Comparison of ENCODE assay signal across 8 cellular contexts in genomic region chr5:6766558-6767191, GRCh38. TPM values are rescaled to one million over a fixed set of nuclear protein-coding genes. Genes with fewer than 3 reads are reported as not detected.
DNase-seq lines count a peak whose midpoint lies in the region; ATAC-seq and TF ChIP-seq lines count a peak whose summit lies in the region.

No MANE protein-coding gene starts in this region.

- peaks cover 10% of the 10 kb centered on the region in 2 donors for H3K4me1 Mint-ChIP-seq in immature natural killer cell

- no peaks in the 10 kb centered on the region for H3K79me1 ChIP-seq in IMR-90 (ENCODE audit: low read depth in 1 of 2, low read length in 2 of 2)

- no peak overlapping the region for H3K4me3 Mint-ChIP-seq in immature natural killer cell

- dilution Hi-C loops in IMR-90 (cut with HindIII; ENCODE audit: low sequenced_read_pairs, unreplicated experiment), result no loop called here

- in situ Hi-C loops in IMR-90 (cut with MboI; ENCODE audit: low sequenced_read_pairs), result loop anchor here (5.0 kb wide), 1 partner anchor 981 kb away; no protein-coding TSS in a partner anchor

- no peaks in the 10 kb centered on the region for H3K9me1 ChIP-seq in IMR-90 (ENCODE audit: insufficient read depth, low read length)

- no peak overlapping the region for H2BK20ac ChIP-seq in IMR-90 (ENCODE audit: low read depth, low read length)

- H4K8ac ChIP-seq in IMR-90 (ENCODE audit: low read depth in 2 of 2, low read length in 2 of 2), result no peak overlapping the region

- no peak overlapping the region for H3K4ac ChIP-seq in IMR-90 (ENCODE audit: low read depth, low read length)

- no peak overlapping the region for H3K56ac ChIP-seq in IMR-90 (ENCODE audit: extremely low read depth, insufficient read depth, low read length)

- H3K27me3 ChIP-seq in IMR-90 (ENCODE audit: control insufficient read depth, insufficient read depth, low read length), result no peaks in the 10 kb centered on the region

- peak overlapping the region in 1 of 6 donors; percentile 22 for H3K27ac Mint-ChIP-seq in immature natural killer cell

- no peak overlapping the region for H2BK5ac ChIP-seq in IMR-90 (ENCODE audit: low read depth, low read length, poor library complexity, severe bottlenecking)

- H3K9me3 ChIP-seq in IMR-90 (ENCODE audit: control insufficient read depth, insufficient read depth, low read length), result no peaks in the 10 kb centered on the region

- peaks cover 0 to 2% (median 0%) of the 10 kb centered on the region in 3 donors for H3K27me3 Mint-ChIP-seq in immature natural killer cell (ENCODE audit: low read depth in 3 of 3)

- no peak overlapping the region for H3K4me3 ChIP-seq in IMR-90 (ENCODE audit: insufficient read depth, low read depth, low read length)

- no peak for TF ChIP-seq POLR2A in IMR-90 (IDR thresholded peaks at IDR 0.05; ENCODE audit: low read depth, low read length)

- BruUV-seq in IMR-90 (replicated peaks; lab: Mats Ljungman, UMichigan), result no TSS peak

- no peak overlapping the region for H2AK5ac ChIP-seq in IMR-90 (ENCODE audit: low read depth, low read length)

- H4K20me1 ChIP-seq in IMR-90 (ENCODE audit: insufficient read depth, low read length), result no peaks in the 10 kb centered on the region

- 75% methylated on average over 5 of the region's 15 CpGs; no CpG with 5 or more reads in 1 of the 2 experiments for WGBS in IMR-90 (ENCODE audit: extremely low coverage in 2 of 2, insufficient read length in 1 of 2), 2 experiments

- no peak overlapping the region for H3K9ac ChIP-seq in IMR-90 (ENCODE audit: low read depth, low read length)

- ATAC-seq in IMR-90 (ENCODE audit: low read depth) (peak; percentile 35), HG03135 (IDR thresholded peaks at IDR 0.05; ENCODE audit: unreplicated experiment) (no peak)

- H4K91ac ChIP-seq in IMR-90 (ENCODE audit: insufficient read depth, low read depth, low read length), result no peak overlapping the region

- H3K4me1 ChIP-seq in IMR-90 (ENCODE audit: control insufficient read depth, insufficient read depth, low read length), result no peaks in the 10 kb centered on the region

- H2BK120ac ChIP-seq in IMR-90 (ENCODE audit: low read depth, low read length), result no peak overlapping the region

- TF ChIP-seq RAD21 in IMR-90 (IDR thresholded peaks at IDR 0.05; ENCODE audit: low read length), result no peak

- H2BK15ac ChIP-seq in IMR-90 (ENCODE audit: low read depth, low read length), result no peak overlapping the region

- no peak overlapping the region for H3K4me2 ChIP-seq in IMR-90 (ENCODE audit: low read depth, low read length)

- TF ChIP-seq CTCF in IMR-90 (conservative IDR thresholded peaks at IDR 0.05; ENCODE audit: low read depth, low read length), result no peak

- intact Hi-C loops in IMR-90 (cut with micrococcal nuclease), result loop anchor here (5.0 kb wide), 1 partner anchor 1051 kb away; no protein-coding TSS in a partner anchor

- CTCF ChIA-PET in IMR-90 (lab: Yijun Ruan, JAX), result interaction anchor here (0.6 to 1.5 kb wide), 2 partner anchors 30 to 279 kb away, joined by 3 to 4 read pairs; no protein-coding TSS in a partner anchor

- H3K9me3 Mint-ChIP-seq in immature natural killer cell, result no peaks in the 10 kb centered on the region

- H2AK9ac ChIP-seq in IMR-90 (replicated peaks; ENCODE audit: low read depth, low read length, poor library complexity), result peak overlapping the region; percentile 88

- H3K23ac ChIP-seq in IMR-90 (ENCODE audit: low read depth, low read length), result no peak overlapping the region

- H3K18ac ChIP-seq in IMR-90 (ENCODE audit: low read depth, low read length), result no peak overlapping the region

- POLR2A ChIA-PET in IMR-90 (lab: Charles Lee; ENCODE audit: unreplicated experiment), result no interaction called here

- no peaks in the 10 kb centered on the region for H3K36me3 ChIP-seq in IMR-90 (ENCODE audit: control insufficient read depth, insufficient read depth, low read length)

- H2AFZ ChIP-seq in IMR-90 (replicated peaks; ENCODE audit: low read length, poor library complexity), result peak overlapping the region; percentile 68

- H3K14ac ChIP-seq in IMR-90 (replicated peaks; ENCODE audit: low read depth, low read length), result no peak overlapping the region

- no peaks in the 10 kb centered on the region for H3K36me3 Mint-ChIP-seq in immature natural killer cell

- DNase-seq in GF-D8 (lab: John Stamatoyannopoulos, UW) (peak; percentile 71), IMR-90 (peak; percentile 44), RKO (ENCODE audit: low spot score) (peak; percentile 63), anterior cingulate cortex (lab: John Stamatoyannopoulos, UW) (peak in 44 of 58 donors; percentile 12 to 84 (median 36)), immature natural killer cell (peak; percentile 27 to 41 (median 31)), retina (no peak)
- peak; percentile 63 for DNase-seq in stimulated activated CD4-positive, alpha-beta T cell treated with anti-CD3 and anti-CD28 coated beads, Interleukin-1b, Interleukin-23, amount 100 ng/mL, for 48 hours

- no peak overlapping the region for H4K5ac ChIP-seq in IMR-90 (ENCODE audit: low read depth, low read length)

- no peak overlapping the region for H3K27ac ChIP-seq in IMR-90 (ENCODE audit: insufficient read depth, low read length)

TF ChIP-seq in IMR-90, 13 proteins besides CTCF, POLR2A, EP300 and RAD21:
- TF ChIP-seq FOS (IDR thresholded peaks at IDR 0.05; ENCODE audit: low read depth, low read length) (no peak), MAZ (IDR thresholded peaks at IDR 0.05; ENCODE audit: borderline replicate concordance, low read depth, low read length) (peak; percentile 52)
TF ChIP-seq in IMR-90: peak in this region for 1.

RNA-seq across cellular contexts. Expression of gene TENT4A, which starts 53.4 kb away (rescaled TPM):
- total RNA-seq in IMR-90 (2012; rRNA removed), result 5.9 and 8.6 TPM in 2 replicates
- polyA plus RNA-seq in IMR-90 (2012; rRNA removed), result 17.2 and 19.8 TPM in 2 replicates
- polyA plus RNA-seq in IMR-90 (2012; cell fraction: cytosol; rRNA removed), result 5.2 and 10.0 TPM in 2 replicates
- 74.3 and 80.4 TPM in 2 replicates for polyA plus RNA-seq in IMR-90 (2012; cell fraction: nucleus; rRNA removed; ENCODE audit: low replicate concordance)
- polyA plus RNA-seq in immature natural killer cell, result 1 to 10 TPM in 1 of 3 donors, under 1 TPM in 2; 0.05 to 1.6 (median 0.84) TPM
